Comparison of ENCODE assay signal across 1 cellular context in the genomic region with DNA sequence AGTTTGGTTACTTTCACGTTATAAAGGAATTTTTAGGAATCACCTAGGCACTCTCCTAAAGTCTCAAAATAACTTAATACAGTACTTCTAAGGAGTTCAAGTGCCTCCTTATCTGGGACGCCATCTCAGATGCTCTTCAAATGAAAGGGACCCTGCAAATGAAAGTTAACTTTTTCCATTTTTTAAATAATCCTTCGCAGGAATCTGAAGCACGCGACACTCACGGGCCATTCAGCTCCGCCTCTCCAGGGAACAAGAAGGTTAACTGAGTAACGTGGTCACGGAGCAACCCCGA.
TF ChIP-seq lines count a peak whose summit lies in the region.

No MANE protein-coding gene starts in this region.

TF ChIP-seq in H1, 55 proteins besides CTCF, POLR2A, EP300 and RAD21 (continued from another document):
- TF ChIP-seq, protein P1, sequence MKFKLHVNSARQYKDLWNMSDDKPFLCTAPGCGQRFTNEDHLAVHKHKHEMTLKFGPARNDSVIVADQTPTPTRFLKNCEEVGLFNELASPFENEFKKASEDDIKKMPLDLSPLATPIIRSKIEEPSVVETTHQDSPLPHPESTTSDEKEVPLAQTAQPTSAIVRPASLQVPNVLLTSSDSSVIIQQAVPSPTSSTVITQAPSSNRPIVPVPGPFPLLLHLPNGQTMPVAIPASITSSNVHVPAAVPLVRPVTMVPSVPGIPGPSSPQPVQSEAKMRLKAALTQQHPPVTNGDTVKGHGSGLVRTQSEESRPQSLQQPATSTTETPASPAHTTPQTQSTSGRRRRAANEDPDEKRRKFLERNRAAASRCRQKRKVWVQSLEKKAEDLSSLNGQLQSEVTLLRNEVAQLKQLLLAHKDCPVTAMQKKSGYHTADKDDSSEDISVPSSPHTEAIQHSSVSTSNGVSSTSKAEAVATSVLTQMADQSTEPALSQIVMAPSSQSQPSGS (IDR thresholded peaks at IDR 0.05; ENCODE audit: low read length): no peak
